In genomic region chr9:72863456-72864094, GRCh38 we compare ENCODE assay signal across 22 cellular contexts.
"Had no signal": no experiment of that assay in that cellular context is flagged by ENCODE, and none has a peak within 500 bp of the region (broad histone marks: within the 10 kb centered on the region; RNA-seq: fewer than 3 reads in every experiment).

No MANE protein-coding gene starts in this region.

- DNase-seq: activated CD4-positive, alpha-beta T cell treated with anti-CD3 and anti-CD28 coated beads for 36 hours; activated CD8-positive, alpha-beta memory T cell treated with anti-CD3 and anti-CD28 coated beads, Interleukin-2, amount 50 U/mL, for 4 hours; activated CD8-positive, alpha-beta T cell treated with anti-CD3 and anti-CD28 coated beads for 36 hours; activated gamma-delta T cell treated with Interleukin-2 at 50 U/mL for 16 hours; activated naive CD4-positive, alpha-beta T cell treated with anti-CD3 and anti-CD28 coated beads, Interleukin-2, amount 10 ng/mL, durations not matched to agents 7 days and 5 days; activated naive CD8-positive, alpha-beta T cell treated with anti-CD3 and anti-CD28 coated beads for 36 hours; activated T-cell treated with anti-CD3 and anti-CD28 coated beads, Interleukin-2, amount 50 U/mL, for 72 hours; anterior cingulate cortex; central memory CD4-positive, alpha-beta T cell; Kasumi-1; NCI-H146; NCI-H187 treated with DMSO at 0.1 percent for 48 hours; NCI-H2081 treated with DMSO at 0.1 percent for 48 hours; NCI-H2171; NCI-H2227 treated with DMSO at 0.1 percent for 48 hours; NCI-H526; NCI-H774; SHP77; T-helper 9 cell; WERI-Rb-1 had no signal

- H3K9me3 Mint-ChIP-seq: activated CD8-positive, alpha-beta T cell treated with anti-CD3 and anti-CD28 coated beads for 36 hours; activated naive CD4-positive, alpha-beta T cell treated with anti-CD3 and anti-CD28 coated beads, Interleukin-2, amount 10 ng/mL, durations not matched to agents 7 days and 5 days; activated T-cell treated with anti-CD3 and anti-CD28 coated beads, Interleukin-2, amount 50 U/mL, for 72 hours; activated T-helper 2 cell treated with anti-CD3 and anti-CD28 coated beads, Interferon-gamma antibody, Interleukin-2, Interleukin-4, amounts not matched to agents 10 μg/mL and 5 μg/mL and 100 μg/mL, durations not matched to agents 14 hours and 24 hours and 36 hours; T-helper 1 cell treated with Interleukin-12 subunit alpha and Interleukin-12 subunit beta and Interleukin-4 antibody, amounts not matched to agents 30 μg/mL and 1 μg/mL, for 36 hours had no signal

- H3K27ac Mint-ChIP-seq: activated CD4-positive, alpha-beta T cell treated with anti-CD3 and anti-CD28 coated beads for 36 hours; activated CD8-positive, alpha-beta T cell treated with anti-CD3 and anti-CD28 coated beads for 36 hours; activated naive CD4-positive, alpha-beta T cell treated with anti-CD3 and anti-CD28 coated beads, Interleukin-2, amount 10 ng/mL, durations not matched to agents 7 days and 5 days; activated naive CD8-positive, alpha-beta T cell treated with anti-CD3 and anti-CD28 coated beads for 36 hours; activated T-cell treated with anti-CD3 and anti-CD28 coated beads, Interleukin-2, amount 50 U/mL, for 72 hours; activated T-helper 2 cell treated with anti-CD3 and anti-CD28 coated beads, Interferon-gamma antibody, Interleukin-2, Interleukin-4, amounts not matched to agents 10 μg/mL and 5 μg/mL and 100 μg/mL, durations not matched to agents 14 hours and 24 hours and 36 hours; T-helper 1 cell treated with Interleukin-12 subunit alpha and Interleukin-12 subunit beta and Interleukin-4 antibody, amounts not matched to agents 30 μg/mL and 1 μg/mL, for 36 hours had no signal

- ATAC-seq: activated CD4-positive, alpha-beta T cell treated with anti-CD3 and anti-CD28 coated beads for 36 hours; activated CD8-positive, alpha-beta T cell treated with anti-CD3 and anti-CD28 coated beads for 36 hours; activated T-cell treated with anti-CD3 and anti-CD28 coated beads, Interleukin-2, amount 50 U/mL, for 72 hours had no signal

- H3K36me3 Mint-ChIP-seq: activated naive CD4-positive, alpha-beta T cell treated with anti-CD3 and anti-CD28 coated beads, Interleukin-2, amount 10 ng/mL, durations not matched to agents 7 days and 5 days; activated naive CD8-positive, alpha-beta T cell treated with anti-CD3 and anti-CD28 coated beads for 36 hours had no signal

- H3K4me1 Mint-ChIP-seq: activated CD4-positive, alpha-beta T cell treated with anti-CD3 and anti-CD28 coated beads for 36 hours; activated naive CD4-positive, alpha-beta T cell treated with anti-CD3 and anti-CD28 coated beads, Interleukin-2, amount 10 ng/mL, durations not matched to agents 7 days and 5 days; activated naive CD8-positive, alpha-beta T cell treated with anti-CD3 and anti-CD28 coated beads for 36 hours had no signal

- H3K4me3 Mint-ChIP-seq: activated CD4-positive, alpha-beta T cell treated with anti-CD3 and anti-CD28 coated beads for 36 hours; activated CD8-positive, alpha-beta T cell treated with anti-CD3 and anti-CD28 coated beads for 36 hours; activated naive CD4-positive, alpha-beta T cell treated with anti-CD3 and anti-CD28 coated beads, Interleukin-2, amount 10 ng/mL, durations not matched to agents 7 days and 5 days; activated naive CD8-positive, alpha-beta T cell treated with anti-CD3 and anti-CD28 coated beads for 36 hours; activated T-cell treated with anti-CD3 and anti-CD28 coated beads, Interleukin-2, amount 50 U/mL, for 72 hours; T-helper 1 cell treated with Interleukin-12 subunit alpha and Interleukin-12 subunit beta and Interleukin-4 antibody, amounts not matched to agents 30 μg/mL and 1 μg/mL, for 36 hours had no signal

- H3K27me3 Mint-ChIP-seq: activated CD4-positive, alpha-beta T cell treated with anti-CD3 and anti-CD28 coated beads for 36 hours; activated CD8-positive, alpha-beta T cell treated with anti-CD3 and anti-CD28 coated beads for 36 hours had no signal
